ENCODE assay signal across 8 cellular contexts in the genomic region with DNA sequence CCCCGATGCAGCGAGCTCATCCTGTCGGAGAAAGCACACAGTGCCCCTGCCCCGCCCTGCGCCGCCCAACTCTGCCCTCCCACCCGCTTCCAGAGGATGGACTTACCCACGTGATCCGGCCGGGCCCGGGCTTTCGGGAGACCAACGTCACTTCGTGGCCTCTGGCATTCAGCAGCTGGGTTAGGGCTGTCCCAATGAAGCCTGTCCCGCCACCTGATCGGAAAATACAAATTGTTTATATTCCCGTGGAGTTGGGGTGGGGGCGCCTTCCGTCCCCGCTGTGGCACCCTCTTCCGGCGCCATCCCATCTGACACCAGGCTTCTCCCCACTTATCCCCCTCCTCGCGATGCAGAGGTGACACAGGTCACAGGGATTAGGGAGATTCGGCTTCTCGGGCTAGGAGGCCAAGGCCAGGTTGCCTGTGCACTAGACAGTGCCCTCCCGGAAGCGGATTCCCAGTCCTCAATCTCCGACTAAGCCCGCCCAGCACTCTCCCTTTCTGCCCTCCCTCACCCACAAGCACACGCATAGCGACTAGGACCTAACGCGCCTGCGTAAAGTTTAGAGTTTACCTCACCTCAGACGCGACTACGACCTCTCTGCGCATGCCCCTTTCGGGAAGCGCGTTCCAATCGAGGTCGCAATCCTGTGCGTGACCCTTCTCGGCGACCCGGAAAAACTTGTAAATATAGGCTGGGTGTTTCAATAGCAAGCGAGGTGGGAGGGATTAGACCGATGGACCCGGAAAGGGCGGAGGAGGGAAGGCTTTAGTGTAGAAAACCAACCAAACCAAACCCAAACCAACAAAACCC. TPM values are rescaled to one million over a fixed set of nuclear protein-coding genes. Genes with fewer than 3 reads are reported as not detected.
A peak's percentile ranks its signal among the peaks of the same experiment; 100 is the strongest.
DNase-seq lines count a peak whose midpoint lies in the region; ATAC-seq and TF ChIP-seq lines count a peak whose summit lies in the region.

A gene with protein sequence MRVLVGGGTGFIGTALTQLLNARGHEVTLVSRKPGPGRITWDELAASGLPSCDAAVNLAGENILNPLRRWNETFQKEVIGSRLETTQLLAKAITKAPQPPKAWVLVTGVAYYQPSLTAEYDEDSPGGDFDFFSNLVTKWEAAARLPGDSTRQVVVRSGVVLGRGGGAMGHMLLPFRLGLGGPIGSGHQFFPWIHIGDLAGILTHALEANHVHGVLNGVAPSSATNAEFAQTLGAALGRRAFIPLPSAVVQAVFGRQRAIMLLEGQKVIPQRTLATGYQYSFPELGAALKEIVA (minus strand): TSS at position 537 of the 813 bp plus-strand sequence. CDS start 7 bp downstream, at position 530.

- H3K14ac ChIP-seq in trophoblast cell (ENCODE audit: low read length) = peak within 1 kb of the TSS; percentile 98

- peak within 1 kb of the TSS; percentile 51 for H3K4me3 ChIP-seq in GM12875 (ENCODE audit: low read depth, low read length)
- peak within 1 kb of the TSS; percentile 88 for H3K4me3 ChIP-seq in adipocyte (ENCODE audit: low read length)
- H3K4me3 ChIP-seq in trophoblast cell (ENCODE audit: low read depth, low read length) = peak within 1 kb of the TSS; percentile 78
- H3K4me3 ChIP-seq in transverse colon = peak within 1 kb of the TSS; percentile 46 to 69 (median 58)

- H3K9ac ChIP-seq in adipocyte (ENCODE audit: low read length) (peak within 1 kb of the TSS; percentile 96), trophoblast cell (ENCODE audit: low read length) (peak within 1 kb of the TSS; percentile 94)

- no peak for TF ChIP-seq EP300 in transverse colon (IDR thresholded peaks at IDR 0.05; ENCODE audit: low read depth)

- H3K36me3 ChIP-seq in adipocyte (ENCODE audit: control insufficient read depth, insufficient read depth, low read length, severe bottlenecking) (peaks cover 40% of the 10 kb centered on the region), trophoblast cell (ENCODE audit: control insufficient read depth in 1 of 2, insufficient read depth in 2 of 2, low read length in 2 of 2) (peaks cover 20 to 31% of the 10 kb centered on the region in 2 experiments), transverse colon (peaks cover 0 to 12% (median 5%) of the 10 kb centered on the region in 4 donors)

- H2BK12ac ChIP-seq in trophoblast cell (ENCODE audit: low read length) = peak within 1 kb of the TSS; percentile 12

- peak within 1 kb of the TSS; percentile 98 for H4K8ac ChIP-seq in trophoblast cell (ENCODE audit: low read depth, low read length)

- peak within 1 kb of the TSS; percentile 78 for H3K4ac ChIP-seq in trophoblast cell (ENCODE audit: low read depth, low read length)

- peak within 1 kb of the TSS; percentile 97 for H4K91ac ChIP-seq in trophoblast cell (ENCODE audit: low read depth, low read length)

- H2AK5ac ChIP-seq in trophoblast cell (ENCODE audit: low read length) = peak within 1 kb of the TSS; percentile 85

- peak within 1 kb of the TSS; percentile 93 for H4K12ac ChIP-seq in trophoblast cell (ENCODE audit: low read depth, low read length)

- peak within 1 kb of the TSS; percentile 86 for H2AFZ ChIP-seq in trophoblast cell (ENCODE audit: insufficient read depth, low read length, poor library complexity)

- in situ Hi-C loops in transverse colon (cut with MboI; ENCODE audit: low pct_ligation_motif_present in 1 of 4, low pct_unique_long_range_greater_than_20kb in 1 of 4, low sequenced_read_pairs in 3 of 4) = loop anchor here in 3 of 4 donors (25.0 kb wide), 2 partner anchors 105 to 205 kb away; a partner anchor contains a TSS

- H3K79me2 ChIP-seq in trophoblast cell (ENCODE audit: control insufficient read depth, insufficient read depth, low read length, poor library complexity) = peaks cover 6% of the 10 kb centered on the region

- WGBS in trophoblast cell (ENCODE audit: extremely low coverage, insufficient coverage, insufficient read length) = no CpG with 5 or more reads among the region's 52 CpGs
- WGBS in transverse colon (ENCODE audit: low coverage in 1 of 2), 2 donors = 1% methylated on average over 52 of the region's 52 CpGs; no CpG with 5 or more reads in 1 of the 2 donors

- peak within 1 kb of the TSS; percentile 96 for H3K27ac ChIP-seq in trophoblast cell (ENCODE audit: low read depth, low read length)
- H3K27ac ChIP-seq in transverse colon = peak within 1 kb of the TSS; percentile 95 to 98 (median 96)

- DNase-seq in NCI-H1436 (lab: John Stamatoyannopoulos, UW) (peak; percentile 99), T follicular helper cell (ENCODE audit: low read depth) (peak; percentile 95), adipocyte (ENCODE audit: low read depth) (peak; percentile 99), cardiac septum (ENCODE audit: low spot score) (peak; percentile 98), trophoblast cell (peak; percentile 99 to 100), transverse colon (peak; percentile 98)

- H3K4me1 ChIP-seq in adipocyte (ENCODE audit: control insufficient read depth, insufficient read depth, low read length) (peaks cover 30% of the 10 kb centered on the region), trophoblast cell (ENCODE audit: control insufficient read depth in 1 of 2, insufficient read depth in 2 of 2, low read length in 2 of 2) (peaks cover 4 to 6% of the 10 kb centered on the region in 2 experiments), transverse colon (peaks cover 7 to 37% (median 14%) of the 10 kb centered on the region in 4 donors)

- H3K79me1 ChIP-seq in trophoblast cell (ENCODE audit: low read length) = peaks cover 9% of the 10 kb centered on the region

- H3K9me3 ChIP-seq in adipocyte (ENCODE audit: control insufficient read depth, low read length) (no peaks in the 10 kb centered on the region), trophoblast cell (ENCODE audit: insufficient read depth, low read depth, low read length) (no peaks in the 10 kb centered on the region), transverse colon (no peaks in the 10 kb centered on the region)

- TF ChIP-seq POLR2A in transverse colon (IDR thresholded peaks at IDR 0.05) = peak; percentile 94

- peak within 1 kb of the TSS; percentile 93 for H3K4me2 ChIP-seq in trophoblast cell (ENCODE audit: low read length)

- intact Hi-C loops in cardiac septum (cut with DNase I) = no loop called here
- intact Hi-C loops in transverse colon (cut with DNase I; ENCODE audit: low total_unique reads) = loop anchor here (5.0 kb wide), 1 partner anchor 210 kb away; a partner anchor contains a TSS

- TF ChIP-seq CTCF in GM12875 (IDR thresholded peaks at IDR 0.05; ENCODE audit: borderline replicate concordance, insufficient read depth, low read depth, low read length) (no peak), transverse colon (IDR thresholded peaks at IDR 0.05) (peak in 2 of 5 experiments; percentile 10 to 19)

- no peak within 1 kb of the TSS for H3K23ac ChIP-seq in trophoblast cell (ENCODE audit: low read length)

- peak within 1 kb of the TSS; percentile 88 for H2BK5ac ChIP-seq in trophoblast cell (ENCODE audit: low read depth, low read length, poor library complexity)

- H2BK120ac ChIP-seq in trophoblast cell (ENCODE audit: insufficient read depth, low read length, poor library complexity) = peak within 1 kb of the TSS; percentile 87

- H3K27me3 ChIP-seq in adipocyte (replicated peaks; ENCODE audit: control insufficient read depth, insufficient read depth, low read length) = no peaks in the 10 kb centered on the region
- H3K27me3 ChIP-seq in trophoblast cell (ENCODE audit: insufficient read depth, low read length) = no peaks in the 10 kb centered on the region
- no peaks in the 10 kb centered on the region for H3K27me3 ChIP-seq in transverse colon

- peak; percentile 92 for ATAC-seq in HG02798 (IDR thresholded peaks at IDR 0.05; ENCODE audit: poor library complexity, unreplicated experiment)

- peak within 1 kb of the TSS; percentile 90 for H3K18ac ChIP-seq in trophoblast cell (ENCODE audit: low read length)

RNA-seq across cellular contexts. Expression of the gene that starts here (rescaled TPM):
- 58.5 TPM for total RNA-seq in cardiac septum
- 25.9 and 26.1 TPM in 2 replicates for polyA plus RNA-seq in trophoblast cell (2013)
- total RNA-seq in transverse colon = 100 to 1,000 TPM in 1 of 4 donors, 10 to 100 TPM in 3; 18.3 to 202 (median 39.3) TPM

Comparison
In these comparisons a context has a peak if more than half of its experiments do, and no peak if none do; other contexts are left out.
1. Peak in every context shown above with its lines: DNase-seq, ATAC-seq, H3K4me3 ChIP-seq and H3K27ac ChIP-seq.